ENCODE assay signal across 18 cellular contexts in genomic region chr3:61649381-61650170, GRCh38.
DNase-seq lines count a peak whose midpoint lies in the region; ATAC-seq and TF ChIP-seq lines count a peak whose summit lies in the region.
"Had no signal": no experiment of that assay in that cellular context is flagged by ENCODE, and none has a peak within 500 bp of the region (broad histone marks: within the 10 kb centered on the region; RNA-seq: fewer than 3 reads in every experiment).

No MANE protein-coding gene starts in this region.

- H3K27me3 ChIP-seq in A673 (replicated peaks; ENCODE audit: insufficient read depth, low read depth, low read length, poor library complexity) (no peaks in the 10 kb centered on the region), breast epithelium (no peaks in the 10 kb centered on the region), parathyroid adenoma (ENCODE audit: control insufficient read depth, insufficient read depth, low read length) (no peaks in the 10 kb centered on the region), colonic mucosa (no peaks in the 10 kb centered on the region)

- H3K27me3 Mint-ChIP-seq in HFFc6 (ENCODE audit: insufficient read depth), result peaks cover 4% of the 10 kb centered on the region
- H3K27me3 Mint-ChIP-seq: CD4-positive, alpha-beta T cell had no signal

- H3K4me1 Mint-ChIP-seq in HFFc6 (ENCODE audit: low read depth), result peaks cover 28% of the 10 kb centered on the region

- peak overlapping the region; percentile 65 for H3K27ac Mint-ChIP-seq in HFFc6
- H3K27ac Mint-ChIP-seq: CD4-positive, alpha-beta T cell had no signal

- no peak overlapping the region for H3K27ac ChIP-seq in A673 (ENCODE audit: low read depth, low read length, poor library complexity, severe bottlenecking)
- peak overlapping the region; percentile 42 to 48 for H3K27ac ChIP-seq in breast epithelium
- peak overlapping the region; percentile 15 for H3K27ac ChIP-seq in parathyroid adenoma
- H3K27ac ChIP-seq in colonic mucosa, result no peak overlapping the region
- H3K27ac ChIP-seq: KMS-11 had no signal

- BruUV-seq in A673 (replicated peaks; lab: Mats Ljungman, UMichigan), result no TSS peak

- no peaks in the 10 kb centered on the region for H3K36me3 ChIP-seq in A673 (ENCODE audit: insufficient read depth, low read length, poor library complexity, severe bottlenecking)
- H3K36me3 ChIP-seq in breast epithelium, result no peaks in the 10 kb centered on the region
- no peaks in the 10 kb centered on the region for H3K36me3 ChIP-seq in parathyroid adenoma (ENCODE audit: control insufficient read depth, insufficient read depth, low read length)
- H3K36me3 ChIP-seq in colonic mucosa, result no peaks in the 10 kb centered on the region

- H3K9me3 ChIP-seq in A673 (ENCODE audit: low read depth, low read length, poor library complexity, severe bottlenecking) (no peaks in the 10 kb centered on the region), breast epithelium (no peaks in the 10 kb centered on the region), parathyroid adenoma (ENCODE audit: control insufficient read depth, low read length) (no peaks in the 10 kb centered on the region), colonic mucosa (no peaks in the 10 kb centered on the region)

- TF ChIP-seq CTCF in A673 (conservative IDR thresholded peaks at IDR 0.05; ENCODE audit: low read depth, low read length) (no peak), HFFc6 (IDR thresholded peaks at IDR 0.05) (no peak), breast epithelium (IDR thresholded peaks at IDR 0.05) (no peak), parathyroid adenoma (IDR thresholded peaks at IDR 0.05) (no peak), colonic mucosa (IDR thresholded peaks at IDR 0.05) (no peak)

- TF ChIP-seq POLR2A in breast epithelium (IDR thresholded peaks at IDR 0.05), result no peak

- no peak overlapping the region for H3K4me3 ChIP-seq in A673 (ENCODE audit: low read depth, low read length, poor library complexity, severe bottlenecking)
- H3K4me3 ChIP-seq in breast epithelium, result no peak overlapping the region
- H3K4me3 ChIP-seq in parathyroid adenoma (ENCODE audit: low read depth, low read length), result no peak overlapping the region
- H3K4me3 ChIP-seq in colonic mucosa, result no peak overlapping the region

- no peak overlapping the region for H3K9ac ChIP-seq in parathyroid adenoma
- no peak overlapping the region for H3K9ac ChIP-seq in colonic mucosa (ENCODE audit: low read depth in 2 of 2, low read length in 2 of 2)
- H3K9ac ChIP-seq: KMS-11 had no signal

- POLR2A ChIA-PET in A673 (lab: Charles Lee; ENCODE audit: low non-redundant PET), result no interaction called here

- H3K9me3 Mint-ChIP-seq in HFFc6, result peaks cover 11% of the 10 kb centered on the region
- H3K9me3 Mint-ChIP-seq: CD4-positive, alpha-beta T cell had no signal

- intact Hi-C loops in A673 (cut with micrococcal nuclease; ENCODE audit: unreplicated experiment) (no loop called here), breast epithelium (cut with DNase I; ENCODE audit: low total_unique reads) (no loop called here), colonic mucosa (cut with DNase I) (loop anchor here (10.0 kb wide), 1 partner anchor 85 kb away; the partner anchor contains the start of gene PTPRG)

- H3K79me2 ChIP-seq in parathyroid adenoma, result peaks cover 65% of the 10 kb centered on the region

- ATAC-seq in HG03432 (IDR thresholded peaks at IDR 0.05; ENCODE audit: unreplicated experiment), result no peak
- ATAC-seq: HepG2, Panc1 had no signal

- no peaks in the 10 kb centered on the region for H3K4me1 ChIP-seq in A673 (ENCODE audit: insufficient read depth, low read length, poor library complexity, severe bottlenecking)
- no peaks in the 10 kb centered on the region for H3K4me1 ChIP-seq in breast epithelium
- H3K4me1 ChIP-seq in parathyroid adenoma, result peaks cover 11% of the 10 kb centered on the region
- H3K4me1 ChIP-seq in colonic mucosa, result no peaks in the 10 kb centered on the region

- H2AFZ ChIP-seq in parathyroid adenoma, result no peak overlapping the region

- DNase-seq in A673 (ENCODE audit: low spot score) (peak; percentile 12), HFFc6 (no peak), breast epithelium (ENCODE audit: low spot score in 2 of 2) (no peak), amygdala (lab: John Stamatoyannopoulos, UW) (no peak), colonic mucosa (no peak), foreskin melanocyte (no peak)
- DNase-seq: CD4-positive, alpha-beta T cell; DMS79 treated with DMSO at 0.1 percent for 48 hours; GDM1; MM.1S; NCI-H1105 treated with DMSO at 0.1 percent for 48 hours; NCI-H187; NCI-H774 had no signal

- no peak overlapping the region for H3K4me2 ChIP-seq in parathyroid adenoma (ENCODE audit: low read length)
- H3K4me2 ChIP-seq: KMS-11 had no signal

- peaks cover 11% of the 10 kb centered on the region; the same call in 1 of the 2 replicates for H3K36me3 Mint-ChIP-seq in HFFc6 (ENCODE audit: low read depth)

- CTCF ChIA-PET in A673 (lab: Charles Lee), result no interaction called here

- no peak overlapping the region for H3K4me3 Mint-ChIP-seq in HFFc6
- H3K4me3 Mint-ChIP-seq: CD4-positive, alpha-beta T cell had no signal

Comparison
In these comparisons a context has a peak if more than half of its experiments do, and no peak if none do; other contexts are left out.
1. H3K27ac ChIP-seq: peak in breast epithelium (2 of 2) and parathyroid adenoma (single experiment); none in A673 (single experiment) and colonic mucosa (single experiment).